In the genomic region with DNA sequence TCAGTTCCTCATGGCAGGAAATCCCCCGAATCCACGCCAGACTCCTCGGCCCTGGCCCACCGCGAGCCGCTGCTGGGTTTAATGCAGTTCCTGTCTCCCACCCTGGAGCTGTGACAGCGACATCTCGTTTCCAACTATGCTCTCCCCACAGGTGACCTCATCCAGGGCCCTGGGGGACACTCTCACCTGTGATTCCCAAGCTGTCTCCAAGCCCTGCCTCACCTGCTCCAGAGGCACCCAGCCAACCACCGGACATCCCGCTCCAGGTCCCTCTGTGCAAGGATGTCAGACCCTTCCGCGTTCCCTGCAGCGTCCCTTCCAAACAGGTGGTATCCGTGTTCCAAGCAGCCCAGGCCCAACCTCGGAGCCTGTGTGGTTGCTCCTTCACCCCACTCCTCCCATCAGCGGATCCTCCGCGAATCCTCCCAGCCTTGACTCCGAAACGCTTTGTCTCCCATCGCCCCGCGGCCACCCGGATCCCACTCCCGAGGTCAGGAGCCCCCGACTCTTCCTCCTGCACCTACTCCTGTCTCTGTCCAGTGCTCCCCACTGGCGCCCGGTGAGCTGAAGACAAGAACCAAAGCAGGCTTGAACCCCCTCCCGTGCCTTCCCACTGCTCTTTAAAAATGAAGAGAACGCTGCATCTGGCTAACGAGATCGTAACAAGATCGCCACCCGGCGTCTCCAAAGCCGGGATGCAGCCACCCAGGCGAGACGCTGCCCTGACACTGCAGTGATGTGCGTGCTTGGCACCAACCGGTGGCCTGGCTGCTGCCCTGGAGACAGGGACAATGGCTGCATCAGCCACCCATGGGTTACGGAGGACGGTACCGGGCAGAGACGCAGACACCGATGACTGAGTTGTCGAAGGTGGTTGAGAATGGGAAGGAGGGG, we compare ENCODE assay signal across 10 cellular contexts.
DNase-seq lines count a peak whose midpoint lies in the region; ATAC-seq and TF ChIP-seq lines count a peak whose summit lies in the region.
"Had no signal": no experiment of that assay in that cellular context is flagged by ENCODE, and none has a peak within 500 bp of the region (broad histone marks: within the 10 kb centered on the region; RNA-seq: fewer than 3 reads in every experiment).

No MANE protein-coding gene starts in this region.

- H3K4me3 Mint-ChIP-seq in T-helper 2 cell treated with Interferon-gamma antibody and Interleukin-4, amounts not matched to agents 5 μg/mL and 100 μg/mL, for 36 hours = peak overlapping the region; percentile 76
- no peak overlapping the region for H3K4me3 Mint-ChIP-seq in WTC11
- peak overlapping the region; percentile 17 to 61 for H3K4me3 Mint-ChIP-seq in stimulated activated naive CD8-positive, alpha-beta T cell treated with anti-CD3 and anti-CD28 coated beads, Interleukin-15, amount 100 ng/mL, for 72 hours

- no peak for TF ChIP-seq CTCF in WTC11 (IDR thresholded peaks at IDR 0.05)
- no peak for TF ChIP-seq CTCF in heart left ventricle (IDR thresholded peaks at IDR 0.05)

- H3K36me3 ChIP-seq in heart left ventricle = no peaks in the 10 kb centered on the region
- H3K36me3 ChIP-seq: MG63 had no signal

- no peaks in the 10 kb centered on the region for H3K9me3 ChIP-seq in heart left ventricle
- H3K9me3 ChIP-seq: MG63 had no signal

- CTCF ChIA-PET in WTC11 (lab: Charles Lee) = interaction anchor here (1.0 to 1.9 kb wide), 3 partner anchors 105 to 836 kb away, joined by 3 to 10 read pairs (median 5); no protein-coding TSS in a partner anchor

- no peaks in the 10 kb centered on the region for H3K27me3 ChIP-seq in heart left ventricle
- H3K27me3 ChIP-seq: foreskin keratinocyte, MG63 had no signal

- H3K27ac ChIP-seq in heart left ventricle = no peak overlapping the region
- H3K27ac ChIP-seq: foreskin keratinocyte had no signal

- no peak overlapping the region for H3K4me3 ChIP-seq in heart left ventricle
- H3K4me3 ChIP-seq: MG63 had no signal

- WGBS in heart left ventricle, 4 donors = 69 to 83% (median 75%) methylated on average over 39 to 46 of the region's 46 CpGs

- ATAC-seq in WTC11 (peak; percentile 69), heart left ventricle (no peak), GM21737 (IDR thresholded peaks at IDR 0.05; ENCODE audit: unreplicated experiment) (no peak), GM18861 (IDR thresholded peaks at IDR 0.05; ENCODE audit: unreplicated experiment) (no peak)
- ATAC-seq in stimulated activated naive CD8-positive, alpha-beta T cell treated with anti-CD3 and anti-CD28 coated beads, Interleukin-15, amount 100 ng/mL, for 72 hours = no peak
- ATAC-seq: foreskin keratinocyte had no signal

- no peak for DNase-seq in T-helper 2 cell treated with Interferon-gamma antibody and Interleukin-4, amounts not matched to agents 5 μg/mL and 100 μg/mL, for 36 hours (ENCODE audit: low spot score)
- DNase-seq in T-helper 2 cell (no peak), WTC11 (ENCODE audit: low spot score) (peak; percentile 42), heart left ventricle (peak in 3 of 5 donors; percentile 10 to 52 (median 25)), NCI-H187 (lab: John Stamatoyannopoulos, UW) (no peak)
- DNase-seq in stimulated activated naive CD8-positive, alpha-beta T cell treated with anti-CD3 and anti-CD28 coated beads, Interleukin-15, amount 100 ng/mL, for 72 hours = no peak
- DNase-seq: foreskin keratinocyte, MG63 had no signal

- intact Hi-C loops in heart left ventricle (cut with DNase I) = no loop called here

- peaks cover 4% of the 10 kb centered on the region for H3K27me3 Mint-ChIP-seq in T-helper 2 cell treated with Interferon-gamma antibody and Interleukin-4, amounts not matched to agents 5 μg/mL and 100 μg/mL, for 36 hours (ENCODE audit: low read depth)
- no peaks in the 10 kb centered on the region for H3K27me3 Mint-ChIP-seq in WTC11 (ENCODE audit: low read depth)
- peaks cover 10% of the 10 kb centered on the region for H3K27me3 Mint-ChIP-seq in stimulated activated naive CD8-positive, alpha-beta T cell treated with anti-CD3 and anti-CD28 coated beads, Interleukin-15, amount 100 ng/mL, for 72 hours

- peaks cover 19% of the 10 kb centered on the region for H3K4me1 Mint-ChIP-seq in T-helper 2 cell treated with Interferon-gamma antibody and Interleukin-4, amounts not matched to agents 5 μg/mL and 100 μg/mL, for 36 hours (ENCODE audit: low read depth)
- 0 out of 2 replicates have a peak, but pooled peaks cover 6% of the 10 kb centered on the region for H3K4me1 Mint-ChIP-seq in WTC11
- H3K4me1 Mint-ChIP-seq in stimulated activated naive CD8-positive, alpha-beta T cell treated with anti-CD3 and anti-CD28 coated beads, Interleukin-15, amount 100 ng/mL, for 72 hours = peaks cover 29% of the 10 kb centered on the region

- H3K4me1 ChIP-seq in heart left ventricle = peaks cover 0 to 5% (median 0%) of the 10 kb centered on the region in 12 donors

- H3K9me3 Mint-ChIP-seq in T-helper 2 cell treated with Interferon-gamma antibody and Interleukin-4, amounts not matched to agents 5 μg/mL and 100 μg/mL, for 36 hours = no peaks in the 10 kb centered on the region
- H3K9me3 Mint-ChIP-seq in WTC11 = peaks cover 10% of the 10 kb centered on the region; the same call in 1 of the 2 replicates
- H3K9me3 Mint-ChIP-seq in stimulated activated naive CD8-positive, alpha-beta T cell treated with anti-CD3 and anti-CD28 coated beads, Interleukin-15, amount 100 ng/mL, for 72 hours = no peaks in the 10 kb centered on the region

- POLR2A ChIA-PET in WTC11 (lab: Charles Lee) = no interaction called here

- no peaks in the 10 kb centered on the region for H3K36me3 Mint-ChIP-seq in T-helper 2 cell treated with Interferon-gamma antibody and Interleukin-4, amounts not matched to agents 5 μg/mL and 100 μg/mL, for 36 hours (ENCODE audit: low read depth)
- no peaks in the 10 kb centered on the region for H3K36me3 Mint-ChIP-seq in WTC11

- no peak for TF ChIP-seq POLR2A in heart left ventricle (IDR thresholded peaks at IDR 0.05)

- H3K27ac Mint-ChIP-seq in T-helper 2 cell treated with Interferon-gamma antibody and Interleukin-4, amounts not matched to agents 5 μg/mL and 100 μg/mL, for 36 hours = no peak overlapping the region
- H3K27ac Mint-ChIP-seq in WTC11 = no peak overlapping the region
- H3K27ac Mint-ChIP-seq in stimulated activated naive CD8-positive, alpha-beta T cell treated with anti-CD3 and anti-CD28 coated beads, Interleukin-15, amount 100 ng/mL, for 72 hours = peak overlapping the region in 1 of 2 donors; percentile 97

TF ChIP-seq in WTC11, 78 proteins besides CTCF, POLR2A, EP300 and RAD21:
- TF ChIP-seq, protein P1, sequence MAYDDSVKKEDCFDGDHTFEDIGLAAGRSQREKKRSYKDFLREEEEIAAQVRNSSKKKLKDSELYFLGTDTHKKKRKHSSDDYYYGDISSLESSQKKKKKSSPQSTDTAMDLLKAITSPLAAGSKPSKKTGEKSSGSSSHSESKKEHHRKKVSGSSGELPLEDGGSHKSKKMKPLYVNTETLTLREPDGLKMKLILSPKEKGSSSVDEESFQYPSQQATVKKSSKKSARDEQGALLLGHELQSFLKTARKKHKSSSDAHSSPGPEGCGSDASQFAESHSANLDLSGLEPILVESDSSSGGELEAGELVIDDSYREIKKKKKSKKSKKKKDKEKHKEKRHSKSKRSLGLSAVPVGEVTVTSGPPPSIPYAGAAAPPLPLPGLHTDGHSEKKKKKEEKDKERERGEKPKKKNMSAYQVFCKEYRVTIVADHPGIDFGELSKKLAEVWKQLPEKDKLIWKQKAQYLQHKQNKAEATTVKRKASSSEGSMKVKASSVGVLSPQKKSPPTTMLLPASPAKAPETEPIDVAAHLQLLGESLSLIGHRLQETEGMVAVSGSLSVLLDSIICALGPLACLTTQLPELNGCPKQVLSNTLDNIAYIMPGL (CRISPR knock-in tag; IDR thresholded peaks at IDR 0.05) = no peak
- TF ChIP-seq TEAD4 (CRISPR knock-in tag; IDR thresholded peaks at IDR 0.05) = no peak
- TF ChIP-seq ZNF138 (CRISPR knock-in tag; conservative IDR thresholded peaks at IDR 0.05) = no peak
- TF ChIP-seq ETV6 (CRISPR knock-in tag; IDR thresholded peaks at IDR 0.05) = no peak
- no peak for TF ChIP-seq ZBTB21 (CRISPR knock-in tag; IDR thresholded peaks at IDR 0.05; ENCODE audit: borderline replicate concordance)
- no peak for TF ChIP-seq NFATC4 (CRISPR knock-in tag; IDR thresholded peaks at IDR 0.05)
- no peak for TF ChIP-seq TCF7 (CRISPR knock-in tag; IDR thresholded peaks at IDR 0.05; ENCODE audit: low read depth)
- TF ChIP-seq SMAD3 (CRISPR knock-in tag; IDR thresholded peaks at IDR 0.05; ENCODE audit: borderline replicate concordance) = no peak

Comparison
In these comparisons a context has a peak if more than half of its experiments do, and no peak if none do; other contexts are left out.
1. DNase-seq: peak in WTC11 (single experiment) and heart left ventricle (3 of 5); none in T-helper 2 cell treated with Interferon-gamma antibody and Interleukin-4, amounts not matched to agents 5 μg/mL and 100 μg/mL, for 36 hours (single experiment), T-helper 2 cell (0 of 5), stimulated activated naive CD8-positive, alpha-beta T cell treated with anti-CD3 and anti-CD28 coated beads, Interleukin-15, amount 100 ng/mL, for 72 hours (0 of 2) and NCI-H187 (0 of 2).